In genomic region chr15:73922186-73923151, GRCh38 we compare ENCODE assay signal across 8 cellular contexts. TPM values are rescaled to one million over a fixed set of nuclear protein-coding genes. Genes with fewer than 3 reads are reported as not detected.
DNase-seq lines count a peak whose midpoint lies in the region; ATAC-seq and TF ChIP-seq lines count a peak whose summit lies in the region.

No MANE protein-coding gene starts in this region.

- H3K4me1 Mint-ChIP-seq in mesothelial cell of epicardium, result peaks cover 45% of the 10 kb centered on the region

- no peak for ATAC-seq in HG02885 (IDR thresholded peaks at IDR 0.05; ENCODE audit: poor library complexity, unreplicated experiment)
- ATAC-seq in GM18858 (IDR thresholded peaks at IDR 0.05; ENCODE audit: unreplicated experiment), result no peak
- ATAC-seq in GM18498 (IDR thresholded peaks at IDR 0.05; ENCODE audit: unreplicated experiment), result no peak
- ATAC-seq in GM21786 (IDR thresholded peaks at IDR 0.05; ENCODE audit: unreplicated experiment), result no peak

- H3K36me3 ChIP-seq in BLaER1, result no peaks in the 10 kb centered on the region

- TF ChIP-seq CTCF in coronary artery (IDR thresholded peaks at IDR 0.05) (no peak), mesothelial cell of epicardium (IDR thresholded peaks at IDR 0.05; ENCODE audit: unreplicated experiment) (no peak)

- peaks cover 20% of the 10 kb centered on the region for H3K9me3 ChIP-seq in BLaER1

- peaks cover 14% of the 10 kb centered on the region for H3K9me3 Mint-ChIP-seq in mesothelial cell of epicardium

- peaks cover 81% of the 10 kb centered on the region for H3K4me1 ChIP-seq in BLaER1

- peaks cover 23% of the 10 kb centered on the region for H3K27me3 ChIP-seq in BLaER1

- peak overlapping the region; percentile 36; the same call in 1 of the 2 replicates for H3K9ac ChIP-seq in BLaER1

- no peaks in the 10 kb centered on the region for H3K27me3 Mint-ChIP-seq in mesothelial cell of epicardium (ENCODE audit: low read depth)

- peak; percentile 11 for DNase-seq in NCI-H1105 (lab: John Stamatoyannopoulos, UW)
- DNase-seq in coronary artery (ENCODE audit: low spot score), result no peak
- no peak for DNase-seq in mesothelial cell of epicardium (ENCODE audit: low spot score in 2 of 2, unreplicated experiment in 2 of 2)

- H3K27ac ChIP-seq in BLaER1, result peak overlapping the region; percentile 72
- H3K27ac ChIP-seq in coronary artery, result peak overlapping the region; percentile 95 to 96

- H3K4me3 ChIP-seq in BLaER1 (peak overlapping the region; percentile 17), coronary artery (peak overlapping the region; percentile 54)

- peak overlapping the region; percentile 88 for H3K27ac Mint-ChIP-seq in mesothelial cell of epicardium

- peak overlapping the region; percentile 24 for H3K4me3 Mint-ChIP-seq in mesothelial cell of epicardium

- H3K36me3 Mint-ChIP-seq in mesothelial cell of epicardium, result peaks cover 17% of the 10 kb centered on the region

- peaks cover 19% of the 10 kb centered on the region; the same call in 1 of the 2 replicates for H4K20me1 ChIP-seq in BLaER1

- H3K4me2 ChIP-seq in BLaER1, result peak overlapping the region; percentile 92

RNA-seq across cellular contexts. Expression of gene LOXL1, which starts 3.8 kb away (rescaled TPM):
- 62.9 to 69.0 TPM (median 68.6 TPM) in 3 replicates for total RNA-seq in mesothelial cell of epicardium

RNA-seq across cellular contexts. Expression of gene TBC1D21, which starts 49.1 kb away (rescaled TPM):
- not detected in 3 replicates for total RNA-seq in mesothelial cell of epicardium
